17 cellular contexts compared by ENCODE assay signal in genomic region chr19:49597703-49597974, GRCh38. TPM values are rescaled to one million over a fixed set of nuclear protein-coding genes. Genes with fewer than 3 reads are reported as not detected.
DNase-seq lines count a peak whose midpoint lies in the region; ATAC-seq, FAIRE-seq and TF ChIP-seq lines count a peak whose summit lies in the region.
"Had no signal": no experiment of that assay in that cellular context is flagged by ENCODE, and none has a peak within 500 bp of the region (broad histone marks: within the 10 kb centered on the region; RNA-seq: fewer than 3 reads in every experiment).

No MANE protein-coding gene starts in this region.

- CTCF ChIA-PET in HepG2 (lab: Yijun Ruan, JAX; ENCODE audit: low intra/inter-chr PET ratio, low total read pairs): interaction anchor here (0.7 kb wide), 1 partner anchor 74 kb away, joined by 3 read pairs; no protein-coding TSS in a partner anchor

- H3K27ac ChIP-seq in HepG2 (ENCODE audit: extremely low read length, insufficient read depth, low read length) (no peak overlapping the region), right lobe of liver (no peak overlapping the region), neuronal stem cell (replicated peaks; ENCODE audit: low read length) (no peak overlapping the region)
- H3K27ac ChIP-seq: BLaER1, GM23248 had no signal

- in situ Hi-C loops in HepG2 (cut with HindIII; ENCODE audit: extremely low pct_ligation_motif_present, low pct_unique_long_range_greater_than_20kb): loop anchor here (10.0 kb wide), 1 partner anchor 77 kb away; the partner anchor contains the start of gene PRMT1

- POLR2A ChIA-PET in HepG2 (lab: Yijun Ruan, JAX): no interaction called here

- H3K4ac ChIP-seq in neuronal stem cell (ENCODE audit: low read length): no peak overlapping the region

- no peak for TF ChIP-seq EP300 in HepG2 (IDR thresholded peaks at IDR 0.05; ENCODE audit: low read depth in 2 of 2, low read length in 2 of 2)
- no peak for TF ChIP-seq EP300 in HepG2 (CRISPR knock-in tag; IDR thresholded peaks at IDR 0.05; ENCODE audit: borderline replicate concordance)

- H3K23ac ChIP-seq in neuronal stem cell (ENCODE audit: low read depth, low read length, poor library complexity): no peak overlapping the region

- whole genome bisulfite sequencing in HepG2 (ENCODE audit: low lambda C conversion rate): 96% methylated on average over 27 of the region's 29 CpGs
- 100% methylated on average over 5 of the region's 29 CpGs for WGBS in right lobe of liver (ENCODE audit: insufficient coverage, low coverage, low lambda C conversion rate, missing lambda C conversion rate)
- WGBS in neuronal stem cell (ENCODE audit: extremely low coverage in 2 of 2, insufficient read length in 2 of 2, insufficient replicate concordance in 1 of 2), 2 donors: no CpG with 5 or more reads among the region's 29 CpGs

- TF ChIP-seq CTCF in HepG2 (CRISPR knock-in tag; IDR thresholded peaks at IDR 0.05) (no peak), right lobe of liver (IDR thresholded peaks at IDR 0.05) (no peak)

- H3K9me3 ChIP-seq in HepG2 (ENCODE audit: low read length) (no peaks in the 10 kb centered on the region), right lobe of liver (no peaks in the 10 kb centered on the region), neuronal stem cell (replicated peaks in 1 of 2; ENCODE audit: control insufficient read depth in 2 of 2, insufficient read depth in 1 of 2, low read depth in 1 of 2, low read length in 2 of 2) (no peaks in the 10 kb centered on the region)
- H3K9me3 ChIP-seq: BLaER1 had no signal

- H3K18ac ChIP-seq in neuronal stem cell (ENCODE audit: low read length): no peak overlapping the region

- H4K8ac ChIP-seq in neuronal stem cell (ENCODE audit: low read depth, low read length): peak overlapping the region; percentile 65

- no peak overlapping the region for H2BK12ac ChIP-seq in neuronal stem cell (ENCODE audit: low read length)

- peaks cover 7 to 46% of the 10 kb centered on the region in 2 experiments; a peak in 4 of 5 replicates for H3K36me3 ChIP-seq in HepG2 (replicated peaks in 1 of 2; ENCODE audit: control insufficient read depth in 1 of 2, insufficient read depth in 2 of 2, low read length in 2 of 2)
- H3K36me3 ChIP-seq in right lobe of liver: peaks cover 0 to 38% (median 13%) of the 10 kb centered on the region in 4 donors
- peaks cover 61 to 81% of the 10 kb centered on the region in 2 donors for H3K36me3 ChIP-seq in neuronal stem cell (replicated peaks in 1 of 2; ENCODE audit: control insufficient read depth in 2 of 2, insufficient read depth in 2 of 2, low read length in 2 of 2)

- no peak for TF ChIP-seq RAD21 in HepG2 (CRISPR knock-in tag; IDR thresholded peaks at IDR 0.05)

- peaks cover 4% of the 10 kb centered on the region for H3K79me2 ChIP-seq in HepG2 (ENCODE audit: insufficient read depth, low read length)

- 0 out of 2 replicates have a peak, but pooled peaks cover 5% of the 10 kb centered on the region for H4K20me1 ChIP-seq in HepG2 (ENCODE audit: insufficient read depth, low read length)

- H2BK15ac ChIP-seq in neuronal stem cell (ENCODE audit: low read length): no peak overlapping the region

- H2BK120ac ChIP-seq in neuronal stem cell (ENCODE audit: low read depth, low read length): no peak overlapping the region

- H3K9ac ChIP-seq in HepG2 (ENCODE audit: insufficient read depth, low read depth, low read length): no peak overlapping the region
- no peak overlapping the region for H3K9ac ChIP-seq in neuronal stem cell (ENCODE audit: low read depth, low read length, poor library complexity)
- H3K9ac ChIP-seq: BLaER1, GM23248 had no signal

- H2AFZ ChIP-seq in HepG2 (ENCODE audit: low read length) (no peak overlapping the region), neuronal stem cell (ENCODE audit: low read length) (no peak overlapping the region)
- H2AFZ ChIP-seq: GM23248 had no signal

- H3K4me2 ChIP-seq in HepG2 (ENCODE audit: low read depth, low read length) (no peak overlapping the region), neuronal stem cell (ENCODE audit: insufficient read depth, low read length, poor library complexity, severe bottlenecking) (no peak overlapping the region)
- H3K4me2 ChIP-seq: BLaER1 had no signal

- FAIRE-seq in HepG2 (lab: Jason Lieb, UNC): no peak
- FAIRE-seq: H54, HTR-8/SVneo had no signal

- H3K4me3 ChIP-seq in HepG2 (replicated peaks in 1 of 3; ENCODE audit: insufficient read depth in 1 of 3, low read depth in 2 of 3, low read length in 3 of 3) (no peak overlapping the region), right lobe of liver (no peak overlapping the region), neuronal stem cell (ENCODE audit: low read length in 2 of 2) (no peak overlapping the region)
- H3K4me3 ChIP-seq: BLaER1, GM23248 had no signal

- H3K79me1 ChIP-seq in neuronal stem cell (ENCODE audit: low read depth, low read length): peaks cover 31% of the 10 kb centered on the region

- H2AK5ac ChIP-seq in neuronal stem cell (ENCODE audit: low read depth, low read length): no peak overlapping the region

- H3K4me1 ChIP-seq in HepG2 (ENCODE audit: insufficient read depth, low read length) (peaks cover 10% of the 10 kb centered on the region), right lobe of liver (peaks cover 0 to 4% (median 0%) of the 10 kb centered on the region in 4 donors), neuronal stem cell (ENCODE audit: control insufficient read depth in 2 of 2, insufficient read depth in 1 of 2, low read depth in 1 of 2, low read length in 2 of 2) (peaks cover 4 to 5% of the 10 kb centered on the region in 2 donors)

- DNase-seq in HepG2 (ENCODE audit: low spot score) (no peak), right lobe of liver (no peak), neuronal stem cell (ENCODE audit: low spot score) (no peak)
- DNase-seq in NK-92 treated with Interleukin-12 subunit alpha and Interleukin-12 subunit beta, amount 100 ng/mL, for 24 hours (lab: John Stamatoyannopoulos, UW): no peak
- DNase-seq: 8988T; CD4-positive, alpha-beta memory T cell; DMS79 treated with DMSO at 0.1 percent for 48 hours; GF-D8; GM23248; HFFc6; KG1 had no signal

- ATAC-seq in HepG2: no peak
- no peak for ATAC-seq in right lobe of liver
- ATAC-seq in HG02852 (IDR thresholded peaks at IDR 0.05; ENCODE audit: unreplicated experiment): no peak
- ATAC-seq: HCT116 had no signal

- H3K27me3 ChIP-seq in HepG2 (ENCODE audit: control insufficient read depth in 1 of 2, insufficient read depth in 2 of 2, low read length in 2 of 2) (no peaks in the 10 kb centered on the region), right lobe of liver (no peaks in the 10 kb centered on the region), neuronal stem cell (ENCODE audit: control insufficient read depth in 3 of 3, insufficient read depth in 3 of 3, low read depth in 1 of 3, low read length in 3 of 3) (no peaks in the 10 kb centered on the region)
- H3K27me3 ChIP-seq: BLaER1 had no signal

- peak overlapping the region; percentile 47 for H3K14ac ChIP-seq in neuronal stem cell (ENCODE audit: low read length)

- no TSS peak for BruUV-seq in HepG2 (replicated peaks; lab: Mats Ljungman, UMichigan)

- H4K91ac ChIP-seq in neuronal stem cell (ENCODE audit: low read depth, low read length, poor library complexity): no peak overlapping the region

- no peak overlapping the region for H2BK5ac ChIP-seq in neuronal stem cell (ENCODE audit: low read length)

- intact Hi-C loops in HepG2 (cut with micrococcal nuclease; ENCODE audit: unreplicated experiment) (no loop called here), right lobe of liver (cut with DNase I) (loop anchor here in 1 of 2 donors (10.0 kb wide), 1 partner anchor 67 kb away; the partner anchor contains the start of genes BCL2L12 and IRF3)

- TF ChIP-seq POLR2A in HepG2 (IDR thresholded peaks at IDR 0.05; ENCODE audit: insufficient read depth in 1 of 2, low read depth in 2 of 2, low read length in 2 of 2) (no peak), right lobe of liver (IDR thresholded peaks at IDR 0.05) (no peak)

RNA-seq across cellular contexts. Expression of gene PRR12, which starts 6.7 kb away (rescaled TPM):
- total RNA-seq in HepG2 (2016; rRNA removed; fragmentation: Illumina TruSeq; extraction: Trizol) (1.5 and 1.6 TPM in 2 replicates), right lobe of liver (1 to 10 TPM; 4.0 to 8.5 (median 5.5) TPM)
- 1.2 TPM in 2 replicates for total RNA-seq in HepG2 (2016; cell fraction: cytosol; rRNA removed; fragmentation: Illumina TruSeq; extraction: Trizol; ENCODE audit: low read depth)
- 1.2 and 1.4 TPM in 2 replicates for total RNA-seq in HepG2 (2016; cell fraction: insoluble cytoplasmic fraction; rRNA removed; fragmentation: Illumina TruSeq; extraction: Trizol)
- 1.8 and 1.9 TPM in 2 replicates for total RNA-seq in HepG2 (2016; cell fraction: membrane; rRNA removed; fragmentation: Illumina TruSeq; extraction: Trizol)
- total RNA-seq in HepG2 (2016; cell fraction: nucleus; rRNA removed; fragmentation: Illumina TruSeq; extraction: Trizol): 2.2 and 3.7 TPM in 2 replicates
- 0.62 and 0.74 TPM in 2 replicates for polyA plus RNA-seq in HepG2 (2011; rRNA removed)
- polyA plus RNA-seq in HepG2 (2011; cell fraction: cytosol; rRNA removed): 0.22 and 0.24 TPM in 2 replicates
- polyA plus RNA-seq in HepG2 (2011; cell fraction: nucleus; rRNA removed): 3.3 and 4.2 TPM in 2 replicates
- polyA plus RNA-seq in HepG2 (2012): 5.1 and 5.6 TPM in 2 replicates
- polyA plus RNA-seq in HepG2 (2016; cell fraction: cytosol; fragmentation: Illumina TruSeq; extraction: Trizol; ENCODE audit: low read depth): 0.41 and 0.69 TPM in 2 replicates
- 4.8 and 6.1 TPM in 2 replicates for polyA plus RNA-seq in HepG2 (2016; cell fraction: insoluble cytoplasmic fraction; fragmentation: Illumina TruSeq; extraction: Trizol; ENCODE audit: low read depth)
- 0.89 and 1.1 TPM in 2 replicates for polyA plus RNA-seq in HepG2 (2016; cell fraction: membrane; fragmentation: Illumina TruSeq; extraction: Trizol; ENCODE audit: low read depth)
- 11.5 and 11.7 TPM in 2 replicates for polyA plus RNA-seq in HepG2 (2016; cell fraction: nucleus; fragmentation: Illumina TruSeq; extraction: Trizol; ENCODE audit: insufficient read depth, low read depth)
- 0.98 and 1.4 TPM in 2 replicates for polyA minus RNA-seq in HepG2 (2011; rRNA and poly(A)+ RNA removed; ENCODE audit: low replicate concordance)
- polyA minus RNA-seq in HepG2 (2011; cell fraction: cytosol; rRNA and poly(A)+ RNA removed): 1.8 and 2.5 TPM in 2 replicates
- 1.5 and 1.8 TPM in 2 replicates for polyA minus RNA-seq in HepG2 (2011; cell fraction: nucleus; rRNA and poly(A)+ RNA removed)
- 16.0 TPM for polyA plus RNA-seq in neuronal stem cell (2013, experiment 1 of 2)
- polyA plus RNA-seq in neuronal stem cell (2013, experiment 2 of 2): 16.2 TPM

RNA-seq across cellular contexts. Expression of gene PRRG2, which starts 16.5 kb away (rescaled TPM):
- total RNA-seq in HepG2 (2016; rRNA removed; fragmentation: Illumina TruSeq; extraction: Trizol) (0.51 and 0.82 TPM in 2 replicates), right lobe of liver (1 to 10 TPM; 2.5 to 5.9 (median 3.1) TPM)
- 1.1 and 1.6 TPM in 2 replicates for total RNA-seq in HepG2 (2016; cell fraction: cytosol; rRNA removed; fragmentation: Illumina TruSeq; extraction: Trizol; ENCODE audit: low read depth)
- 0.43 and 0.97 TPM in 2 replicates for total RNA-seq in HepG2 (2016; cell fraction: insoluble cytoplasmic fraction; rRNA removed; fragmentation: Illumina TruSeq; extraction: Trizol)
- 0.56 and 0.79 TPM in 2 replicates for total RNA-seq in HepG2 (2016; cell fraction: membrane; rRNA removed; fragmentation: Illumina TruSeq; extraction: Trizol)
- 0.78 and 1.3 TPM in 2 replicates for total RNA-seq in HepG2 (2016; cell fraction: nucleus; rRNA removed; fragmentation: Illumina TruSeq; extraction: Trizol)
- 0.64 and 0.66 TPM in 2 replicates for polyA plus RNA-seq in HepG2 (2011; rRNA removed)
- 0.69 and 0.98 TPM in 2 replicates for polyA plus RNA-seq in HepG2 (2011; cell fraction: cytosol; rRNA removed)
- polyA plus RNA-seq in HepG2 (2011; cell fraction: nucleus; rRNA removed): 1.2 and 1.3 TPM in 2 replicates
- 0.49 and 0.83 TPM in 2 replicates for polyA plus RNA-seq in HepG2 (2012)
- polyA plus RNA-seq in HepG2 (2016; cell fraction: cytosol; fragmentation: Illumina TruSeq; extraction: Trizol; ENCODE audit: low read depth): 0.18 and 0.40 TPM in 2 replicates
- 0.44 and 0.60 TPM in 2 replicates for polyA plus RNA-seq in HepG2 (2016; cell fraction: insoluble cytoplasmic fraction; fragmentation: Illumina TruSeq; extraction: Trizol; ENCODE audit: low read depth)
- polyA plus RNA-seq in HepG2 (2016; cell fraction: membrane; fragmentation: Illumina TruSeq; extraction: Trizol; ENCODE audit: low read depth): 0.39 and 0.42 TPM in 2 replicates
- 0.57 and 2.1 TPM in 2 replicates for polyA plus RNA-seq in HepG2 (2016; cell fraction: nucleus; fragmentation: Illumina TruSeq; extraction: Trizol; ENCODE audit: insufficient read depth, low read depth)
- 0.84 and 1.8 TPM in 2 replicates for polyA minus RNA-seq in HepG2 (2011; rRNA and poly(A)+ RNA removed; ENCODE audit: low replicate concordance)
- polyA minus RNA-seq in HepG2 (2011; cell fraction: cytosol; rRNA and poly(A)+ RNA removed): 0.44 and 0.99 TPM in 2 replicates
- polyA minus RNA-seq in HepG2 (2011; cell fraction: nucleus; rRNA and poly(A)+ RNA removed): 1.4 and 1.7 TPM in 2 replicates
- 0.73 TPM for polyA plus RNA-seq in neuronal stem cell (2013, experiment 1 of 2)
- 1.00 TPM for polyA plus RNA-seq in neuronal stem cell (2013, experiment 2 of 2)
- total RNA-seq: GM23248 had no signal
- polyA plus RNA-seq: CD14-positive monocyte had no signal

RNA-seq across cellular contexts. Expression of gene NOSIP, which starts 17.3 kb away (rescaled TPM):
- total RNA-seq in HepG2 (2016; rRNA removed; fragmentation: Illumina TruSeq; extraction: Trizol): 78.0 and 81.4 TPM in 2 replicates
- total RNA-seq in HepG2 (2016; cell fraction: cytosol; rRNA removed; fragmentation: Illumina TruSeq; extraction: Trizol; ENCODE audit: low read depth): 40.9 and 41.1 TPM in 2 replicates
- total RNA-seq in HepG2 (2016; cell fraction: insoluble cytoplasmic fraction; rRNA removed; fragmentation: Illumina TruSeq; extraction: Trizol): 74.5 and 94.1 TPM in 2 replicates
- total RNA-seq in HepG2 (2016; cell fraction: membrane; rRNA removed; fragmentation: Illumina TruSeq; extraction: Trizol): 33.6 and 34.5 TPM in 2 replicates
- 36.2 and 36.7 TPM in 2 replicates for total RNA-seq in HepG2 (2016; cell fraction: nucleus; rRNA removed; fragmentation: Illumina TruSeq; extraction: Trizol)
- polyA plus RNA-seq in HepG2 (2011; rRNA removed): 54.3 and 58.4 TPM in 2 replicates
- polyA plus RNA-seq in HepG2 (2011; cell fraction: cytosol; rRNA removed): 53.5 and 96.5 TPM in 2 replicates
- polyA plus RNA-seq in HepG2 (2011; cell fraction: nucleus; rRNA removed): 112 and 135 TPM in 2 replicates
- 35.5 and 41.6 TPM in 2 replicates for polyA plus RNA-seq in HepG2 (2012)
- 38.2 and 39.1 TPM in 2 replicates for polyA plus RNA-seq in HepG2 (2016; cell fraction: cytosol; fragmentation: Illumina TruSeq; extraction: Trizol; ENCODE audit: low read depth)
- polyA plus RNA-seq in HepG2 (2016; cell fraction: insoluble cytoplasmic fraction; fragmentation: Illumina TruSeq; extraction: Trizol; ENCODE audit: low read depth): 86.7 and 88.4 TPM in 2 replicates
- 28.0 and 28.7 TPM in 2 replicates for polyA plus RNA-seq in HepG2 (2016; cell fraction: membrane; fragmentation: Illumina TruSeq; extraction: Trizol; ENCODE audit: low read depth)
- 63.0 and 67.6 TPM in 2 replicates for polyA plus RNA-seq in HepG2 (2016; cell fraction: nucleus; fragmentation: Illumina TruSeq; extraction: Trizol; ENCODE audit: insufficient read depth, low read depth)
- 91.2 and 148 TPM in 2 replicates for polyA minus RNA-seq in HepG2 (2011; rRNA and poly(A)+ RNA removed; ENCODE audit: low replicate concordance)
- 26.7 and 28.8 TPM in 2 replicates for polyA minus RNA-seq in HepG2 (2011; cell fraction: cytosol; rRNA and poly(A)+ RNA removed)
- 18.2 and 20.6 TPM in 2 replicates for polyA minus RNA-seq in HepG2 (2011; cell fraction: nucleus; rRNA and poly(A)+ RNA removed)
- 10 to 100 TPM; 16.2 to 31.9 (median 23.2) TPM for total RNA-seq in right lobe of liver
- 44.8 TPM for polyA plus RNA-seq in neuronal stem cell (2013, experiment 1 of 2)
- polyA plus RNA-seq in neuronal stem cell (2013, experiment 2 of 2): 45.0 TPM

RNA-seq across cellular contexts. Expression of gene RRAS, which starts 42.3 kb away (rescaled TPM):
- total RNA-seq in HepG2 (2016; rRNA removed; fragmentation: Illumina TruSeq; extraction: Trizol): 0.79 and 1.5 TPM in 2 replicates
- total RNA-seq in HepG2 (2016; cell fraction: cytosol; rRNA removed; fragmentation: Illumina TruSeq; extraction: Trizol; ENCODE audit: low read depth): 1.7 and 2.4 TPM in 2 replicates
- total RNA-seq in HepG2 (2016; cell fraction: insoluble cytoplasmic fraction; rRNA removed; fragmentation: Illumina TruSeq; extraction: Trizol): 1.1 and 1.9 TPM in 2 replicates
- total RNA-seq in HepG2 (2016; cell fraction: membrane; rRNA removed; fragmentation: Illumina TruSeq; extraction: Trizol): 2.0 and 2.3 TPM in 2 replicates
- 0.50 and 0.90 TPM in 2 replicates for total RNA-seq in HepG2 (2016; cell fraction: nucleus; rRNA removed; fragmentation: Illumina TruSeq; extraction: Trizol)
- polyA plus RNA-seq in HepG2 (2011; rRNA removed): 12.0 and 13.5 TPM in 2 replicates
- 14.5 and 18.3 TPM in 2 replicates for polyA plus RNA-seq in HepG2 (2011; cell fraction: cytosol; rRNA removed)
- 17.2 and 18.4 TPM in 2 replicates for polyA plus RNA-seq in HepG2 (2011; cell fraction: nucleus; rRNA removed)
- polyA plus RNA-seq in HepG2 (2012): 4.8 and 7.4 TPM in 2 replicates
- 6.9 and 7.3 TPM in 2 replicates for polyA plus RNA-seq in HepG2 (2016; cell fraction: cytosol; fragmentation: Illumina TruSeq; extraction: Trizol; ENCODE audit: low read depth)
- polyA plus RNA-seq in HepG2 (2016; cell fraction: insoluble cytoplasmic fraction; fragmentation: Illumina TruSeq; extraction: Trizol; ENCODE audit: low read depth): 3.2 and 3.4 TPM in 2 replicates
- polyA plus RNA-seq in HepG2 (2016; cell fraction: membrane; fragmentation: Illumina TruSeq; extraction: Trizol; ENCODE audit: low read depth): 5.3 and 5.9 TPM in 2 replicates
- polyA plus RNA-seq in HepG2 (2016; cell fraction: nucleus; fragmentation: Illumina TruSeq; extraction: Trizol; ENCODE audit: insufficient read depth, low read depth): 2.4 and 2.6 TPM in 2 replicates
- 5.3 and 19.9 TPM in 2 replicates for polyA minus RNA-seq in HepG2 (2011; rRNA and poly(A)+ RNA removed; ENCODE audit: low replicate concordance)
- polyA minus RNA-seq in HepG2 (2011; cell fraction: cytosol; rRNA and poly(A)+ RNA removed): 1.6 and 3.0 TPM in 2 replicates
- polyA minus RNA-seq in HepG2 (2011; cell fraction: nucleus; rRNA and poly(A)+ RNA removed): 0.77 and 1.5 TPM in 2 replicates
- 10 to 100 TPM in 5 of 6 experiments, 1 to 10 TPM in 1; 8.5 to 16.4 (median 11.5) TPM for total RNA-seq in right lobe of liver
- 24.4 TPM for polyA plus RNA-seq in neuronal stem cell (2013, experiment 1 of 2)
- 23.5 TPM for polyA plus RNA-seq in neuronal stem cell (2013, experiment 2 of 2)

RNA-seq across cellular contexts. Expression of gene SCAF1, which starts 44.4 kb away (rescaled TPM):
- total RNA-seq in HepG2 (2016; rRNA removed; fragmentation: Illumina TruSeq; extraction: Trizol) (4.8 and 6.1 TPM in 2 replicates), right lobe of liver (10 to 100 TPM; 14.6 to 33.0 (median 27.3) TPM)
- 1.3 and 1.4 TPM in 2 replicates for total RNA-seq in HepG2 (2016; cell fraction: cytosol; rRNA removed; fragmentation: Illumina TruSeq; extraction: Trizol; ENCODE audit: low read depth)
- 3.2 and 6.2 TPM in 2 replicates for total RNA-seq in HepG2 (2016; cell fraction: insoluble cytoplasmic fraction; rRNA removed; fragmentation: Illumina TruSeq; extraction: Trizol)
- total RNA-seq in HepG2 (2016; cell fraction: membrane; rRNA removed; fragmentation: Illumina TruSeq; extraction: Trizol): 4.5 and 5.4 TPM in 2 replicates
- 6.5 and 7.3 TPM in 2 replicates for total RNA-seq in HepG2 (2016; cell fraction: nucleus; rRNA removed; fragmentation: Illumina TruSeq; extraction: Trizol)
- polyA plus RNA-seq in HepG2 (2011; rRNA removed): 3.3 and 4.3 TPM in 2 replicates
- 3.1 and 4.0 TPM in 2 replicates for polyA plus RNA-seq in HepG2 (2011; cell fraction: cytosol; rRNA removed)
- 21.0 and 25.5 TPM in 2 replicates for polyA plus RNA-seq in HepG2 (2011; cell fraction: nucleus; rRNA removed)
- polyA plus RNA-seq in HepG2 (2012): 17.0 and 18.6 TPM in 2 replicates
- 1.1 and 1.4 TPM in 2 replicates for polyA plus RNA-seq in HepG2 (2016; cell fraction: cytosol; fragmentation: Illumina TruSeq; extraction: Trizol; ENCODE audit: low read depth)
- 8.3 and 13.4 TPM in 2 replicates for polyA plus RNA-seq in HepG2 (2016; cell fraction: insoluble cytoplasmic fraction; fragmentation: Illumina TruSeq; extraction: Trizol; ENCODE audit: low read depth)
- polyA plus RNA-seq in HepG2 (2016; cell fraction: membrane; fragmentation: Illumina TruSeq; extraction: Trizol; ENCODE audit: low read depth): 2.8 and 3.0 TPM in 2 replicates
- 21.4 and 23.8 TPM in 2 replicates for polyA plus RNA-seq in HepG2 (2016; cell fraction: nucleus; fragmentation: Illumina TruSeq; extraction: Trizol; ENCODE audit: insufficient read depth, low read depth)
- polyA minus RNA-seq in HepG2 (2011; rRNA and poly(A)+ RNA removed; ENCODE audit: low replicate concordance): 5.4 and 5.7 TPM in 2 replicates
- polyA minus RNA-seq in HepG2 (2011; cell fraction: cytosol; rRNA and poly(A)+ RNA removed): 3.1 and 4.5 TPM in 2 replicates
- polyA minus RNA-seq in HepG2 (2011; cell fraction: nucleus; rRNA and poly(A)+ RNA removed): 3.6 and 5.2 TPM in 2 replicates
- polyA plus RNA-seq in neuronal stem cell (2013, experiment 1 of 2): 46.4 TPM
- 48.0 TPM for polyA plus RNA-seq in neuronal stem cell (2013, experiment 2 of 2)
